In the genomic region with DNA sequence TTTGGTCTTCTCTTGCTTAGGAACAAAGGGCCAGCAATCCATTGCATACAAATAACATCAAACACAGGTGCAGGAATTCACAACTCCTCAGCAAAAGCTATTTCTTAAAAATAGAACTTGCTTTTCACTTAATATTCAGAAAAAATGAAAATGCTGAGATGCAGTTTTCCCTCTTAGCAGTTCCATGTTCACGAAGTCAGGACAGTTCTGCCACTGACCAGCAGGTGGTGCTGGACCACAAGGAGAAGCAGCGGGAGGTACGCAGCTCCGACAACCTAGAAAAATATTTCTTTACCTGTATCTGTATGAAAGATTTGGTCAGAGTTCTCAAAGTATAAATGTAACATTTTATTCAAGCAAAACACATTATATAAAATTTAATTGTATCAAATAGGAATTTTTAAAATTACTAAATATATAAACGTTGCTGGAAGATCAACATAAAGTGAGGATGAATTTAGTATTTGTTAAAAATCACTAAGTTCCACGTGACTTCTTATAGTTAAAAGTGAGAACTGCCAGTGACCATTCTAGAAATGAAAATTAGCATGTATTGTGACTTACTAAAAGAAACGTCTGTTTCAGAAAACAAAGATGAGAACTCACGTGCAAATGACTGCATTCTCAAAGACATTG, we compare ENCODE assay signal across 8 cellular contexts. TPM values are rescaled to one million over a fixed set of nuclear protein-coding genes. Genes with fewer than 3 reads are reported as not detected.
DNase-seq lines count a peak whose midpoint lies in the region; ATAC-seq, FAIRE-seq and TF ChIP-seq lines count a peak whose summit lies in the region.

No MANE protein-coding gene starts in this region.

- 41% methylated on average over 8 of the region's 8 CpGs for WGBS in prostate gland

- DNase-seq in EL (peak; percentile 64), RPMI8226 (peak; percentile 70), head of caudate nucleus (peak; percentile 65 to 95 (median 88)), prostate gland (ENCODE audit: low spot score) (peak; percentile 71), urothelium cell line (ENCODE audit: low spot score) (peak; percentile 85)
- peak; percentile 40 to 62 (median 56) for DNase-seq in activated naive CD4-positive, alpha-beta T cell (lab: John Stamatoyannopoulos, UW)

- no peaks in the 10 kb centered on the region for H3K9me3 ChIP-seq in prostate gland

- H3K4me3 ChIP-seq in prostate gland, result no peak overlapping the region

- H3K4me1 ChIP-seq in prostate gland (replicated peaks), result no peaks in the 10 kb centered on the region

- H3K36me3 ChIP-seq in prostate gland, result no peaks in the 10 kb centered on the region

- no peak overlapping the region for H3K27ac ChIP-seq in prostate gland

- TF ChIP-seq CTCF in prostate gland (IDR thresholded peaks at IDR 0.05), result peak; percentile 87 to 92 (median 91)

- TF ChIP-seq POLR2A in prostate gland (IDR thresholded peaks at IDR 0.05), result no peak

- peak; percentile 39 for ATAC-seq in HG03469 (IDR thresholded peaks at IDR 0.05; ENCODE audit: unreplicated experiment)
- ATAC-seq in GM21529 (IDR thresholded peaks at IDR 0.05; ENCODE audit: unreplicated experiment), result no peak

- FAIRE-seq in urothelium cell line (lab: Jason Lieb, UNC), result peak; percentile 99

- H3K27me3 ChIP-seq in prostate gland (replicated peaks; ENCODE audit: insufficient read depth), result no peaks in the 10 kb centered on the region

- intact Hi-C loops in head of caudate nucleus (cut with DNase I) (no loop called here), prostate gland (cut with DNase I) (no loop called here)

RNA-seq across cellular contexts. Expression of gene ADNP2, which starts 48.8 kb away (rescaled TPM):
- total RNA-seq in prostate gland, result 10 to 100 TPM; 17.5 to 36.0 TPM
